ENCODE assay signal across 9 cellular contexts in genomic region chrX:103774070-103774642, GRCh38. TPM values are rescaled to one million over a fixed set of nuclear protein-coding genes. Genes with fewer than 3 reads are reported as not detected.
DNase-seq lines count a peak whose midpoint lies in the region; ATAC-seq and TF ChIP-seq lines count a peak whose summit lies in the region.
"Had no signal": no experiment of that assay in that cellular context is flagged by ENCODE, and none has a peak within 500 bp of the region (broad histone marks: within the 10 kb centered on the region; RNA-seq: fewer than 3 reads in every experiment).

No MANE protein-coding gene starts in this region.

- no peak for TF ChIP-seq CTCF in nephron progenitor cell (IDR thresholded peaks at IDR 0.05)

- peak; percentile 22 for DNase-seq in GM04504 (ENCODE audit: low read depth)
- DNase-seq in NCI-H2107 treated with DMSO at 0.1 percent for 48 hours (lab: John Stamatoyannopoulos, UW; ENCODE audit: unreplicated experiment), result peak; percentile 44
- DNase-seq in dermis blood vessel endothelial cell, result peak; percentile 67
- peak; percentile 53 for DNase-seq in occipital lobe (lab: John Stamatoyannopoulos, UW)
- DNase-seq in stimulated activated CD4-positive, alpha-beta T cell treated with anti-CD3 and anti-CD28 coated beads, Interleukin-2, amount 100 ng/mL, for 24 hours, result no peak
- no peak for DNase-seq in COLO668 (lab: John Stamatoyannopoulos, UW; ENCODE audit: unreplicated experiment)
- DNase-seq in nephron progenitor cell, result no peak

- no peaks in the 10 kb centered on the region for H3K36me3 Mint-ChIP-seq in nephron progenitor cell (ENCODE audit: low read depth)

- no peak overlapping the region for H3K27ac Mint-ChIP-seq in nephron progenitor cell
- H3K27ac Mint-ChIP-seq: nephron had no signal

- peaks cover 8% of the 10 kb centered on the region for H3K27me3 Mint-ChIP-seq in nephron progenitor cell (ENCODE audit: low read depth, poor library complexity)

- peaks cover 21% of the 10 kb centered on the region for H3K9me3 Mint-ChIP-seq in nephron progenitor cell
- H3K9me3 Mint-ChIP-seq: nephron had no signal

- peaks cover 34% of the 10 kb centered on the region for H3K4me1 Mint-ChIP-seq in nephron progenitor cell

- ATAC-seq in GM19328 (IDR thresholded peaks at IDR 0.05; ENCODE audit: unreplicated experiment), result no peak

- no peak overlapping the region for H3K4me3 Mint-ChIP-seq in nephron progenitor cell
- H3K4me3 Mint-ChIP-seq: nephron had no signal

RNA-seq across cellular contexts. Expression of gene PLP1, which starts 2.5 kb away (rescaled TPM):
- total RNA-seq in dermis blood vessel endothelial cell, result 0.28 TPM in 1 of 2 replicates, not detected in the other
- 9.4 TPM for total RNA-seq in occipital lobe

RNA-seq across cellular contexts. Expression of gene RAB9B, which starts 57.9 kb away (rescaled TPM):
- total RNA-seq in dermis blood vessel endothelial cell (0.56 and 0.68 TPM in 2 replicates), occipital lobe (36.3 TPM)

Comparison
In these comparisons a context has a peak if more than half of its experiments do, and no peak if none do; other contexts are left out.
1. DNase-seq: peak in GM04504 (single experiment), NCI-H2107 treated with DMSO at 0.1 percent for 48 hours (single experiment), dermis blood vessel endothelial cell (single experiment) and occipital lobe (single experiment); none in stimulated activated CD4-positive, alpha-beta T cell treated with anti-CD3 and anti-CD28 coated beads, Interleukin-2, amount 100 ng/mL, for 24 hours (0 of 2), COLO668 (single experiment) and nephron progenitor cell (single experiment).
2. RNA of gene RAB9B, which starts 57.9 kb away (total RNA-seq): 36.3 TPM in occipital lobe (single experiment); 0.56 to 0.68 TPM in dermis blood vessel endothelial cell; every median in the first group is over 10 times any median in the second.